ENCODE assay signal across 8 cellular contexts in genomic region chr9:134135343-134136116, GRCh38. TPM values are rescaled to one million over a fixed set of nuclear protein-coding genes. Genes with fewer than 3 reads are reported as not detected.
DNase-seq lines count a peak whose midpoint lies in the region; ATAC-seq and TF ChIP-seq lines count a peak whose summit lies in the region.

Gene WDR5 (plus strand): TSS chr9:134136082. CDS start chr9:134139878, 3,796 bp downstream.

- peak within 1 kb of the TSS; percentile 98 for H3K4me3 ChIP-seq in epithelial cell of proximal tubule (ENCODE audit: low read depth, low read length)

- DNase-seq in COR-L47 (lab: John Stamatoyannopoulos, UW) (peak; percentile 90), HuH-7 (ENCODE audit: low spot score) (peak; percentile 98), epithelial cell of proximal tubule (ENCODE audit: low read depth) (peak; percentile 22), mucosa of gallbladder (ENCODE audit: low spot score) (peak; percentile 94)
- DNase-seq in activated T-cell treated with anti-CD3 and anti-CD28 coated beads, Interleukin-2, amount 50 U/mL, for 1 hour = peak; percentile 91
- DNase-seq in stimulated activated CD8-positive, alpha-beta memory T cell treated with anti-CD3 and anti-CD28 coated beads, Interleukin-4, amount 100 ng/mL, for 1 hour (ENCODE audit: low read depth in 2 of 2, low spot score in 1 of 2) = peak; percentile 83 to 89

- peak; percentile 32 for TF ChIP-seq CTCF in epithelial cell of proximal tubule (conservative IDR thresholded peaks at IDR 0.05; ENCODE audit: low read depth, low read length)

- ATAC-seq in GM21381 (IDR thresholded peaks at IDR 0.05; ENCODE audit: unreplicated experiment) = peak; percentile 66

TF ChIP-seq in PFSK-1, 5 proteins besides CTCF, POLR2A, EP300 and RAD21:
- peak; percentile 30 for TF ChIP-seq FOXP2 (optimal IDR thresholded peaks at IDR 0.05; ENCODE audit: borderline replicate concordance, extremely low read depth, extremely low read length, insufficient read depth)
- TF ChIP-seq POLR2AphosphoS5 (IDR thresholded peaks at IDR 0.05; ENCODE audit: low read depth, low read length) = peak; percentile 52; the same call in 1 of the 2 replicates
- no peak for TF ChIP-seq SIN3A (IDR thresholded peaks at IDR 0.05; ENCODE audit: borderline replicate concordance, insufficient read depth, low read length)

RNA-seq across cellular contexts. Expression of gene WDR5, which starts in this region (rescaled TPM):
- polyA plus RNA-seq in PFSK-1 (2012; ENCODE audit: insufficient read length, low read depth) = 42.5 TPM
- 29.1 and 47.9 TPM in 2 replicates for total RNA-seq in epithelial cell of proximal tubule
- 27.5 TPM for total RNA-seq in mucosa of gallbladder

Comparison
In these comparisons a context has a peak if more than half of its experiments do, and no peak if none do; other contexts are left out.
1. Peak in every context shown above with its lines: DNase-seq, ATAC-seq and H3K4me3 ChIP-seq.
2. DNase-seq: peak in every context shown above with its lines; median percentile 98 in HuH-7; 94 in mucosa of gallbladder; 91 in activated T-cell treated with anti-CD3 and anti-CD28 coated beads, Interleukin-2, amount 50 U/mL, for 1 hour; 90 in COR-L47; 86 in stimulated activated CD8-positive, alpha-beta memory T cell treated with anti-CD3 and anti-CD28 coated beads, Interleukin-4, amount 100 ng/mL, for 1 hour; 22 in epithelial cell of proximal tubule.